26 cellular contexts compared by ENCODE assay signal in genomic region chr4:128538111-128538882, GRCh38.
A peak's percentile ranks its signal among the peaks of the same experiment; 100 is the strongest.
DNase-seq lines count a peak whose midpoint lies in the region; ATAC-seq, FAIRE-seq and TF ChIP-seq lines count a peak whose summit lies in the region.
"Had no signal": no experiment of that assay in that cellular context is flagged by ENCODE, and none has a peak within 500 bp of the region (broad histone marks: within the 10 kb centered on the region; RNA-seq: fewer than 3 reads in every experiment).

No MANE protein-coding gene starts in this region.

- no peak overlapping the region for H3K4me2 ChIP-seq in endothelial cell of umbilical vein (ENCODE audit: insufficient read depth, low read length)

- no peaks in the 10 kb centered on the region for H3K27me3 Mint-ChIP-seq in activated CD8-positive, alpha-beta T cell treated with anti-CD3 and anti-CD28 coated beads, Interleukin-2, amount 10 ng/mL, durations not matched to agents 7 days and 5 days (ENCODE audit: low read depth)

- no peaks in the 10 kb centered on the region for H3K27me3 ChIP-seq in endothelial cell of umbilical vein (ENCODE audit: control insufficient read depth in 2 of 2, insufficient read depth in 2 of 2, low read length in 2 of 2)

- CTCF ChIA-PET in endothelial cell of umbilical vein (lab: Charles Lee): interaction anchor here (0.7 to 1.3 kb wide), 2 partner anchors 9 to 84 kb away, joined by 3 to 4 read pairs; no protein-coding TSS in a partner anchor
- CTCF ChIA-PET in activated CD8-positive, alpha-beta T cell treated with anti-CD3 and anti-CD28 coated beads, Interleukin-2, amount 10 ng/mL, durations not matched to agents 7 days and 5 days (lab: Charles Lee): interaction anchor here (0.6 kb wide), 1 partner anchor 14 kb away, joined by 3 read pairs; no protein-coding TSS in a partner anchor

- intact Hi-C loops in endothelial cell of umbilical vein (cut with micrococcal nuclease): no loop called here

- no peak overlapping the region for H3K4me3 Mint-ChIP-seq in activated CD8-positive, alpha-beta T cell treated with anti-CD3 and anti-CD28 coated beads, Interleukin-2, amount 10 ng/mL, durations not matched to agents 7 days and 5 days

- ATAC-seq in activated CD8-positive, alpha-beta T cell treated with anti-CD3 and anti-CD28 coated beads, Interleukin-2, amount 10 ng/mL, durations not matched to agents 7 days and 5 days: no peak
- ATAC-seq in HG03097 (IDR thresholded peaks at IDR 0.05; ENCODE audit: low FRiP score, unreplicated experiment): no peak

- H3K9me3 ChIP-seq in endothelial cell of umbilical vein (replicated peaks; ENCODE audit: control insufficient read depth, insufficient read depth, low read length): no peaks in the 10 kb centered on the region

- no peaks in the 10 kb centered on the region for H3K36me3 ChIP-seq in endothelial cell of umbilical vein (ENCODE audit: control insufficient read depth in 2 of 2, extremely low read depth in 1 of 2, insufficient read depth in 2 of 2, low read length in 2 of 2)

- H3K4me1 ChIP-seq in endothelial cell of umbilical vein (ENCODE audit: control insufficient read depth, extremely low read depth, insufficient read depth, low read length): peaks cover 7% of the 10 kb centered on the region

- no peak overlapping the region for H3K27ac ChIP-seq in endothelial cell of umbilical vein (ENCODE audit: insufficient read depth, low read depth, low read length)

- peak; percentile 82 for FAIRE-seq in endothelial cell of umbilical vein (lab: Jason Lieb, UNC)
- FAIRE-seq: A204.1, GM12891, GM19239, H54 had no signal

- H3K4me1 Mint-ChIP-seq in activated CD8-positive, alpha-beta T cell treated with anti-CD3 and anti-CD28 coated beads, Interleukin-2, amount 10 ng/mL, durations not matched to agents 7 days and 5 days (ENCODE audit: low read depth): no peaks in the 10 kb centered on the region
- H3K4me1 Mint-ChIP-seq: CD4-positive, alpha-beta memory T cell had no signal

- no peak for TF ChIP-seq POLR2A in endothelial cell of umbilical vein (IDR thresholded peaks at IDR 0.05; ENCODE audit: low read depth, low read length)

- no peaks in the 10 kb centered on the region for H4K20me1 ChIP-seq in endothelial cell of umbilical vein (replicated peaks; ENCODE audit: control insufficient read depth, extremely low read depth, insufficient read depth, low read length)

- POLR2A ChIA-PET in endothelial cell of umbilical vein (lab: Charles Lee): no interaction called here
- POLR2A ChIA-PET in activated CD8-positive, alpha-beta T cell treated with anti-CD3 and anti-CD28 coated beads, Interleukin-2, amount 10 ng/mL, durations not matched to agents 7 days and 5 days (lab: Charles Lee): no interaction called here

- H3K9me1 ChIP-seq in endothelial cell of umbilical vein (replicated peaks; ENCODE audit: control insufficient read depth, extremely low read depth, insufficient read depth, low read length): no peaks in the 10 kb centered on the region

- no peak overlapping the region for H3K27ac Mint-ChIP-seq in activated CD8-positive, alpha-beta T cell treated with anti-CD3 and anti-CD28 coated beads, Interleukin-2, amount 10 ng/mL, durations not matched to agents 7 days and 5 days
- H3K27ac Mint-ChIP-seq: CD4-positive, alpha-beta memory T cell had no signal

- DNase-seq in AG20443 (ENCODE audit: low spot score) (peak; percentile 19), EH (ENCODE audit: low read depth) (peak; percentile 29), endothelial cell of umbilical vein (ENCODE audit: low read depth, low spot score) (no peak), fibroblast of the aortic adventitia (ENCODE audit: low read depth) (peak; percentile 44), amniotic stem cell (lab: John Stamatoyannopoulos, UW) (no peak), SK-N-DZ (ENCODE audit: low spot score) (no peak)
- DNase-seq in activated CD8-positive, alpha-beta T cell treated with anti-CD3 and anti-CD28 coated beads, Interleukin-2, amount 10 ng/mL, durations not matched to agents 7 days and 5 days: no peak
- DNase-seq: C1 segment of cervical spinal cord; CD4-positive, alpha-beta memory T cell; COR-L47; DMS79; GF-D8; Kasumi-1; NCI-H1092 treated with DMSO at 0.1 percent for 48 hours; NCI-H1436; NCI-H187; NCI-H2081 treated with DMSO at 0.1 percent for 48 hours; NCI-H2171; NCI-H526 treated with DMSO at 0.1 percent for 48 hours; RPMI8226; SHP77 had no signal

- H3K9me3 Mint-ChIP-seq in activated CD8-positive, alpha-beta T cell treated with anti-CD3 and anti-CD28 coated beads, Interleukin-2, amount 10 ng/mL, durations not matched to agents 7 days and 5 days (ENCODE audit: insufficient read depth): no peaks in the 10 kb centered on the region
- H3K9me3 Mint-ChIP-seq: CD4-positive, alpha-beta memory T cell had no signal

- dilution Hi-C loops in endothelial cell of umbilical vein (cut with MboI; ENCODE audit: extremely low pct_ligation_motif_present, low sequenced_read_pairs): no loop called here

- H2AFZ ChIP-seq in endothelial cell of umbilical vein (ENCODE audit: low read depth, low read length): peak overlapping the region; percentile 12

- no peaks in the 10 kb centered on the region for H3K79me2 ChIP-seq in endothelial cell of umbilical vein (ENCODE audit: control insufficient read depth, insufficient read depth, low read length)

- H3K9ac ChIP-seq in endothelial cell of umbilical vein (replicated peaks; ENCODE audit: extremely low read depth, insufficient read depth, low read length): no peak overlapping the region

- no peaks in the 10 kb centered on the region for H3K36me3 Mint-ChIP-seq in activated CD8-positive, alpha-beta T cell treated with anti-CD3 and anti-CD28 coated beads, Interleukin-2, amount 10 ng/mL, durations not matched to agents 7 days and 5 days (ENCODE audit: low read depth)
- H3K36me3 Mint-ChIP-seq: CD4-positive, alpha-beta memory T cell had no signal

- TF ChIP-seq CTCF in endothelial cell of umbilical vein (IDR thresholded peaks at IDR 0.05; ENCODE audit: extremely low read depth in 1 of 2, insufficient read depth in 1 of 2, low read depth in 1 of 2, low read length in 2 of 2) (no peak), fibroblast of the aortic adventitia (IDR thresholded peaks at IDR 0.05; ENCODE audit: insufficient read depth, low read length) (no peak)

- no TSS peak for BruUV-seq in endothelial cell of umbilical vein (replicated peaks; lab: Mats Ljungman, UMichigan)

- H3K4me3 ChIP-seq in endothelial cell of umbilical vein (replicated peaks in 1 of 3; ENCODE audit: insufficient read depth in 1 of 3, low read depth in 1 of 3, low read length in 3 of 3) (no peak overlapping the region), fibroblast of the aortic adventitia (ENCODE audit: low read depth, low read length) (no peak overlapping the region)

TF ChIP-seq in endothelial cell of umbilical vein, 7 proteins besides CTCF, POLR2A, EP300 and RAD21:
- TF ChIP-seq MAX (IDR thresholded peaks at IDR 0.05; ENCODE audit: insufficient read depth, insufficient read length) (no peak), GATA2 (IDR thresholded peaks at IDR 0.05; ENCODE audit: insufficient read depth, insufficient read length, low read depth, low read length) (no peak), MYC (IDR thresholded peaks at IDR 0.05; ENCODE audit: low read depth, low read length) (no peak), POLR2AphosphoS5 (IDR thresholded peaks at IDR 0.05; ENCODE audit: insufficient read depth, low read depth, low read length) (no peak), JUN (IDR thresholded peaks at IDR 0.05; ENCODE audit: borderline replicate concordance, insufficient read depth, insufficient read length, low read depth) (no peak), EZH2 (IDR thresholded peaks at IDR 0.05; ENCODE audit: borderline replicate concordance, low read depth, low read length, severe bottlenecking) (no peak), FOS (IDR thresholded peaks at IDR 0.05; ENCODE audit: borderline replicate concordance, insufficient read depth, low read length) (no peak)

Comparison
In these comparisons a context has a peak if more than half of its experiments do, and no peak if none do; other contexts are left out.
1. DNase-seq: peak in AG20443 (single experiment), EH (single experiment) and fibroblast of the aortic adventitia (single experiment); none in endothelial cell of umbilical vein (single experiment), amniotic stem cell (single experiment), activated CD8-positive, alpha-beta T cell treated with anti-CD3 and anti-CD28 coated beads, Interleukin-2, amount 10 ng/mL, durations not matched to agents 7 days and 5 days (single experiment) and SK-N-DZ (single experiment).